In genomic region chr3:48157215-48157840, GRCh38 we compare ENCODE assay signal across 14 cellular contexts. TPM values are rescaled to one million over a fixed set of nuclear protein-coding genes. Genes with fewer than 3 reads are reported as not detected.
DNase-seq lines count a peak whose midpoint lies in the region; ATAC-seq and TF ChIP-seq lines count a peak whose summit lies in the region.
"Had no signal": no experiment of that assay in that cellular context is flagged by ENCODE, and none has a peak within 500 bp of the region (broad histone marks: within the 10 kb centered on the region; RNA-seq: fewer than 3 reads in every experiment).

No MANE protein-coding gene starts in this region.

- POLR2A ChIA-PET in activated CD8-positive, alpha-beta T cell treated with anti-CD3 and anti-CD28 coated beads, Interleukin-2, amount 10 ng/mL, durations not matched to agents 7 days and 5 days (lab: Charles Lee), result interaction anchor here (0.6 kb wide), 2 partner anchors 28 to 267 kb away, joined by 3 read pairs; no protein-coding TSS in a partner anchor

- H3K4me1 Mint-ChIP-seq in GM23338 (peaks cover 15% of the 10 kb centered on the region; the same call in 2 of the 3 replicates), CD14-positive monocyte (peaks cover 2% of the 10 kb centered on the region)
- no peaks in the 10 kb centered on the region for H3K4me1 Mint-ChIP-seq in activated CD8-positive, alpha-beta T cell treated with anti-CD3 and anti-CD28 coated beads, Interleukin-2, amount 10 ng/mL, durations not matched to agents 7 days and 5 days (ENCODE audit: low read depth)
- H3K4me1 Mint-ChIP-seq: central memory CD8-positive, alpha-beta T cell had no signal

- in situ Hi-C loops in ACHN (cut with HindIII; ENCODE audit: low pct_ligation_motif_present, low pct_unique_long_range_greater_than_20kb, low sequenced_read_pairs), result no loop called here

- no peak overlapping the region for H3K4me2 ChIP-seq in GM23338
- H3K4me2 ChIP-seq: BLaER1 treated with 17β-estradiol and CSF1 and Interleukin-3, amounts not matched to agents 10 nM and 100 nM had no signal

- H2AFZ ChIP-seq in GM23338, result no peak overlapping the region

- H3K27me3 Mint-ChIP-seq in GM23338 (ENCODE audit: insufficient read depth, low read depth, poor library complexity), result peaks cover 9% of the 10 kb centered on the region
- no peaks in the 10 kb centered on the region for H3K27me3 Mint-ChIP-seq in activated CD8-positive, alpha-beta T cell treated with anti-CD3 and anti-CD28 coated beads, Interleukin-2, amount 10 ng/mL, durations not matched to agents 7 days and 5 days (ENCODE audit: low read depth)
- H3K27me3 Mint-ChIP-seq in CD14-positive monocyte (ENCODE audit: low read depth in 3 of 3), result peaks cover 0 to under 1% (median 0%) of the 10 kb centered on the region in 3 donors
- H3K27me3 Mint-ChIP-seq: central memory CD8-positive, alpha-beta T cell had no signal

- no peaks in the 10 kb centered on the region for H3K9me3 Mint-ChIP-seq in GM23338
- no peaks in the 10 kb centered on the region for H3K9me3 Mint-ChIP-seq in activated CD8-positive, alpha-beta T cell treated with anti-CD3 and anti-CD28 coated beads, Interleukin-2, amount 10 ng/mL, durations not matched to agents 7 days and 5 days (ENCODE audit: insufficient read depth)
- H3K9me3 Mint-ChIP-seq in CD14-positive monocyte, result peaks cover 0 to 2% (median 0%) of the 10 kb centered on the region in 7 donors
- H3K9me3 Mint-ChIP-seq: central memory CD8-positive, alpha-beta T cell had no signal

- DNase-seq in ACHN (peak; percentile 9), GM23338 (ENCODE audit: low spot score) (no peak), RWPE2 (ENCODE audit: low spot score) (no peak), kidney glomerular epithelial cell (lab: John Stamatoyannopoulos, UW) (peak; percentile 56), Ammon's horn (ENCODE audit: low spot score) (no peak), CD14-positive monocyte (ENCODE audit: low spot score) (no peak)
- DNase-seq in activated CD8-positive, alpha-beta T cell treated with anti-CD3 and anti-CD28 coated beads, Interleukin-2, amount 10 ng/mL, durations not matched to agents 7 days and 5 days, result no peak
- DNase-seq: NCI-H510A treated with DMSO at 0.1 percent for 48 hours had no signal

- peaks cover 36% of the 10 kb centered on the region for H3F3A ChIP-seq in GM23338 (replicated peaks; ENCODE audit: low read depth)

- no peaks in the 10 kb centered on the region for H3K79me2 ChIP-seq in GM23338 (replicated peaks; ENCODE audit: insufficient read depth)

- ATAC-seq in GM23338 (no peak), RWPE2 (ENCODE audit: low read depth) (peak; percentile 50; the same call in 2 of the 3 replicates), HG02870 (IDR thresholded peaks at IDR 0.05; ENCODE audit: unreplicated experiment) (no peak)
- ATAC-seq in activated CD8-positive, alpha-beta T cell treated with anti-CD3 and anti-CD28 coated beads, Interleukin-2, amount 10 ng/mL, durations not matched to agents 7 days and 5 days, result no peak
- ATAC-seq: stimulated activated naive CD8-positive, alpha-beta T cell treated with anti-CD3 and anti-CD28 coated beads, Interleukin-15, Interleukin-2, amounts not matched to agents 100 U/mL and 50 U/mL, for 24 hours had no signal

- intact Hi-C loops in CD14-positive monocyte (cut with micrococcal nuclease), result no loop called here

- H3K27ac Mint-ChIP-seq in GM23338 (peak overlapping the region; percentile 81), CD14-positive monocyte (peak overlapping the region in 3 of 7 donors; percentile 13 to 35 (median 26))
- H3K27ac Mint-ChIP-seq in activated CD8-positive, alpha-beta T cell treated with anti-CD3 and anti-CD28 coated beads, Interleukin-2, amount 10 ng/mL, durations not matched to agents 7 days and 5 days, result no peak overlapping the region

- H3K27me3 ChIP-seq in GM23338 (ENCODE audit: insufficient read depth) (no peaks in the 10 kb centered on the region), RWPE2 (ENCODE audit: insufficient read depth, poor library complexity, severe bottlenecking) (no peaks in the 10 kb centered on the region)
- H3K27me3 ChIP-seq: BLaER1 treated with 17β-estradiol and CSF1 and Interleukin-3, amounts not matched to agents 10 nM and 100 nM; Peyer's patch had no signal

- H3K36me3 ChIP-seq in GM23338 (ENCODE audit: insufficient read depth) (peaks cover 42% of the 10 kb centered on the region), RWPE2 (ENCODE audit: low read depth) (peaks cover 41% of the 10 kb centered on the region)
- H3K36me3 ChIP-seq: Peyer's patch had no signal

- no peaks in the 10 kb centered on the region for H3K9me3 ChIP-seq in RWPE2 (ENCODE audit: severe bottlenecking)
- H3K9me3 ChIP-seq: BLaER1 treated with 17β-estradiol and CSF1 and Interleukin-3, amounts not matched to agents 10 nM and 100 nM; Peyer's patch had no signal

- CTCF ChIA-PET in activated CD8-positive, alpha-beta T cell treated with anti-CD3 and anti-CD28 coated beads, Interleukin-2, amount 10 ng/mL, durations not matched to agents 7 days and 5 days (lab: Charles Lee), result interaction anchor here (1.0 to 3.8 kb wide), 15 partner anchors 8 to 342 kb away, joined by 3 to 20 read pairs (median 4); partner anchors contain the start of gene CDC25A

- no peaks in the 10 kb centered on the region for H3K9me2 ChIP-seq in GM23338 (ENCODE audit: insufficient read depth)

- H3K36me3 Mint-ChIP-seq in GM23338 (ENCODE audit: low read depth) (peaks cover 60% of the 10 kb centered on the region), CD14-positive monocyte (peaks cover 30 to 49% of the 10 kb centered on the region in 2 donors)
- H3K36me3 Mint-ChIP-seq in activated CD8-positive, alpha-beta T cell treated with anti-CD3 and anti-CD28 coated beads, Interleukin-2, amount 10 ng/mL, durations not matched to agents 7 days and 5 days (ENCODE audit: low read depth), result peaks cover 39% of the 10 kb centered on the region

- TF ChIP-seq CTCF in GM23338 (conservative IDR thresholded peaks at IDR 0.05; ENCODE audit: low read depth in 2 of 2) (no peak), RWPE2 (IDR thresholded peaks at IDR 0.05; ENCODE audit: poor library complexity, severe bottlenecking) (no peak), CD14-positive monocyte (IDR thresholded peaks at IDR 0.05) (no peak)

- peak overlapping the region; percentile 84 for H3K27ac ChIP-seq in GM23338 (ENCODE audit: low read depth)
- no peak overlapping the region for H3K27ac ChIP-seq in RWPE2 (ENCODE audit: poor library complexity, severe bottlenecking)
- H3K27ac ChIP-seq: BLaER1 treated with 17β-estradiol and CSF1 and Interleukin-3, amounts not matched to agents 10 nM and 100 nM; HL-60; Peyer's patch had no signal

- H3K4me1 ChIP-seq in GM23338 (ENCODE audit: insufficient read depth) (no peaks in the 10 kb centered on the region; the same call in 1 of the 2 replicates), RWPE2 (ENCODE audit: insufficient read depth, poor library complexity, severe bottlenecking) (peaks cover 6% of the 10 kb centered on the region)
- H3K4me1 ChIP-seq: Peyer's patch had no signal

- H4K20me1 ChIP-seq in GM23338 (replicated peaks; ENCODE audit: insufficient read depth), result peaks cover 7% of the 10 kb centered on the region

- H3K4me3 ChIP-seq in GM23338 (no peak overlapping the region), RWPE2 (ENCODE audit: severe bottlenecking) (no peak overlapping the region)
- H3K4me3 ChIP-seq: BLaER1 treated with 17β-estradiol and CSF1 and Interleukin-3, amounts not matched to agents 10 nM and 100 nM; Peyer's patch had no signal

- no peak overlapping the region; the same call in 2 of the 3 replicates for H3K4me3 Mint-ChIP-seq in GM23338
- no peak overlapping the region for H3K4me3 Mint-ChIP-seq in activated CD8-positive, alpha-beta T cell treated with anti-CD3 and anti-CD28 coated beads, Interleukin-2, amount 10 ng/mL, durations not matched to agents 7 days and 5 days
- H3K4me3 Mint-ChIP-seq in CD14-positive monocyte, result no peak overlapping the region
- H3K4me3 Mint-ChIP-seq: central memory CD8-positive, alpha-beta T cell had no signal

TF ChIP-seq in GM23338, 12 proteins besides CTCF, POLR2A, EP300 and RAD21 (continues in another document):
- TF ChIP-seq, protein P1, sequence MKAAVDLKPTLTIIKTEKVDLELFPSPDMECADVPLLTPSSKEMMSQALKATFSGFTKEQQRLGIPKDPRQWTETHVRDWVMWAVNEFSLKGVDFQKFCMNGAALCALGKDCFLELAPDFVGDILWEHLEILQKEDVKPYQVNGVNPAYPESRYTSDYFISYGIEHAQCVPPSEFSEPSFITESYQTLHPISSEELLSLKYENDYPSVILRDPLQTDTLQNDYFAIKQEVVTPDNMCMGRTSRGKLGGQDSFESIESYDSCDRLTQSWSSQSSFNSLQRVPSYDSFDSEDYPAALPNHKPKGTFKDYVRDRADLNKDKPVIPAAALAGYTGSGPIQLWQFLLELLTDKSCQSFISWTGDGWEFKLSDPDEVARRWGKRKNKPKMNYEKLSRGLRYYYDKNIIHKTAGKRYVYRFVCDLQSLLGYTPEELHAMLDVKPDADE (IDR thresholded peaks at IDR 0.05), result no peak
- TF ChIP-seq POLR2AphosphoS5 (IDR thresholded peaks at IDR 0.05; ENCODE audit: low read depth), result no peak

RNA-seq across cellular contexts. Expression of gene CDC25A, which starts 30.9 kb away (rescaled TPM):
- total RNA-seq in GM23338 (2014; rRNA removed; shearing (Covaris generic)), result 126 and 131 TPM in 2 replicates
- polyA plus RNA-seq in GM23338 (2016; fragmentation: Nextera tagmentation; extraction: Ambion mirVana) (15.2 and 17.7 TPM in 2 replicates), CD14-positive monocyte (under 1 TPM in 1 of 2 donors, not detected in 1; 0.39 TPM)
- 10 to 100 TPM; 30.3 to 31.3 TPM for total RNA-seq in activated CD8-positive, alpha-beta T cell treated with anti-CD3 and anti-CD28 coated beads, Interleukin-2, amount 10 ng/mL, durations not matched to agents 7 days and 5 days

Comparison
In these comparisons a context has a peak if more than half of its experiments do, and no peak if none do; other contexts are left out.
1. DNase-seq: peak in ACHN (single experiment) and kidney glomerular epithelial cell (single experiment); none in GM23338 (single experiment), RWPE2 (single experiment), Ammon's horn (single experiment), activated CD8-positive, alpha-beta T cell treated with anti-CD3 and anti-CD28 coated beads, Interleukin-2, amount 10 ng/mL, durations not matched to agents 7 days and 5 days (single experiment) and CD14-positive monocyte (single experiment).